In genomic region chr19:35775046-35775297, GRCh38 we compare ENCODE assay signal across 6 cellular contexts. TPM values are rescaled to one million over a fixed set of nuclear protein-coding genes. Genes with fewer than 3 reads are reported as not detected.
DNase-seq lines count a peak whose midpoint lies in the region; ATAC-seq lines count a peak whose summit lies in the region.

No MANE protein-coding gene starts in this region.

- peak overlapping the region in 5 of 8 donors; percentile 35 to 80 (median 72) for H3K27ac Mint-ChIP-seq in CD8-positive, alpha-beta memory T cell
- H3K27ac Mint-ChIP-seq in activated CD8-positive, alpha-beta T cell treated with anti-CD3 and anti-CD28 coated beads, Interleukin-2, amount 10 ng/mL, durations not matched to agents 7 days and 5 days = peak overlapping the region; percentile 14

- H3K27ac ChIP-seq in CD8-positive, alpha-beta memory T cell (ENCODE audit: low read depth, low read length) = no peak overlapping the region

- peaks cover 0 to 6% (median 0%) of the 10 kb centered on the region in 3 donors for H3K36me3 Mint-ChIP-seq in CD8-positive, alpha-beta memory T cell
- H3K36me3 Mint-ChIP-seq in activated CD8-positive, alpha-beta T cell treated with anti-CD3 and anti-CD28 coated beads, Interleukin-2, amount 10 ng/mL, durations not matched to agents 7 days and 5 days (ENCODE audit: low read depth) = peaks cover 17% of the 10 kb centered on the region

- ATAC-seq in activated CD8-positive, alpha-beta T cell treated with anti-CD3 and anti-CD28 coated beads, Interleukin-2, amount 10 ng/mL, durations not matched to agents 7 days and 5 days = no peak

- H3K9me3 Mint-ChIP-seq in CD8-positive, alpha-beta memory T cell = no peaks in the 10 kb centered on the region
- no peaks in the 10 kb centered on the region for H3K9me3 Mint-ChIP-seq in activated CD8-positive, alpha-beta T cell treated with anti-CD3 and anti-CD28 coated beads, Interleukin-2, amount 10 ng/mL, durations not matched to agents 7 days and 5 days (ENCODE audit: insufficient read depth)

- H3K27me3 ChIP-seq in CD8-positive, alpha-beta memory T cell (ENCODE audit: insufficient read depth, low read length, poor library complexity, severe bottlenecking) = no peaks in the 10 kb centered on the region
- H3K27me3 ChIP-seq in mononuclear cell (ENCODE audit: insufficient read depth, low read length) = no peaks in the 10 kb centered on the region

- no peaks in the 10 kb centered on the region for H3K36me3 ChIP-seq in CD8-positive, alpha-beta memory T cell (ENCODE audit: insufficient read depth, low read length)

- POLR2A ChIA-PET in CD8-positive, alpha-beta memory T cell (lab: Charles Lee) = no interaction called here
- POLR2A ChIA-PET in activated CD8-positive, alpha-beta T cell treated with anti-CD3 and anti-CD28 coated beads, Interleukin-2, amount 10 ng/mL, durations not matched to agents 7 days and 5 days (lab: Charles Lee) = no interaction called here

- CTCF ChIA-PET in CD8-positive, alpha-beta memory T cell (lab: Charles Lee) = interaction anchor here (1.2 kb wide), 1 partner anchor 157 kb away, joined by 3 read pairs; no protein-coding TSS in a partner anchor
- CTCF ChIA-PET in activated CD8-positive, alpha-beta T cell treated with anti-CD3 and anti-CD28 coated beads, Interleukin-2, amount 10 ng/mL, durations not matched to agents 7 days and 5 days (lab: Charles Lee) = no interaction called here

- no peaks in the 10 kb centered on the region for H3K9me3 ChIP-seq in CD8-positive, alpha-beta memory T cell (ENCODE audit: low read length)
- no peaks in the 10 kb centered on the region for H3K9me3 ChIP-seq in mononuclear cell (ENCODE audit: low read depth, low read length)

- peak overlapping the region; percentile 65 for H3K4me3 ChIP-seq in CD8-positive, alpha-beta memory T cell (ENCODE audit: low read length)
- H3K4me3 ChIP-seq in mononuclear cell (ENCODE audit: low read length) = peak overlapping the region; percentile 52

- peaks cover 21 to 23% (median 22%) of the 10 kb centered on the region in 3 donors for H3K4me1 Mint-ChIP-seq in CD8-positive, alpha-beta memory T cell
- H3K4me1 Mint-ChIP-seq in activated CD8-positive, alpha-beta T cell treated with anti-CD3 and anti-CD28 coated beads, Interleukin-2, amount 10 ng/mL, durations not matched to agents 7 days and 5 days (ENCODE audit: low read depth) = peaks cover 27% of the 10 kb centered on the region

- H3K4me3 Mint-ChIP-seq in CD8-positive, alpha-beta memory T cell = peak overlapping the region; percentile 75 to 95 (median 83)
- peak overlapping the region; percentile 70 for H3K4me3 Mint-ChIP-seq in activated CD8-positive, alpha-beta T cell treated with anti-CD3 and anti-CD28 coated beads, Interleukin-2, amount 10 ng/mL, durations not matched to agents 7 days and 5 days

- no peaks in the 10 kb centered on the region for H3K27me3 Mint-ChIP-seq in CD8-positive, alpha-beta memory T cell
- H3K27me3 Mint-ChIP-seq in activated CD8-positive, alpha-beta T cell treated with anti-CD3 and anti-CD28 coated beads, Interleukin-2, amount 10 ng/mL, durations not matched to agents 7 days and 5 days (ENCODE audit: low read depth) = no peaks in the 10 kb centered on the region

- H3K4me1 ChIP-seq in CD8-positive, alpha-beta memory T cell (ENCODE audit: insufficient read depth, low read length) = peaks cover 17% of the 10 kb centered on the region
- peaks cover 12% of the 10 kb centered on the region for H3K4me1 ChIP-seq in mononuclear cell (ENCODE audit: insufficient read depth, low read length)

- no peak for DNase-seq in CD8-positive, alpha-beta memory T cell
- DNase-seq in activated CD8-positive, alpha-beta T cell treated with anti-CD3 and anti-CD28 coated beads, Interleukin-2, amount 10 ng/mL, durations not matched to agents 7 days and 5 days = no peak
- DNase-seq in globus pallidus (ENCODE audit: low spot score) (no peak), NCI-H2196 (lab: John Stamatoyannopoulos, UW; ENCODE audit: unreplicated experiment) (no peak)
- no peak for DNase-seq in stimulated activated CD4-positive, alpha-beta T cell treated with anti-CD3 and anti-CD28 coated beads, Interleukin-12 subunit alpha, Interleukin-12 subunit beta, amount 100 ng/mL, for 4 hours

RNA-seq across cellular contexts. Expression of gene ARHGAP33, which starts 0.4 kb away (rescaled TPM):
- 10 to 100 TPM in 1 of 2 experiments, 1 to 10 TPM in 1; 9.2 to 11.9 TPM for total RNA-seq in CD8-positive, alpha-beta memory T cell
- 0.71 TPM for polyA plus RNA-seq in CD8-positive, alpha-beta memory T cell
- 10 to 100 TPM; 66.6 to 71.0 TPM for total RNA-seq in activated CD8-positive, alpha-beta T cell treated with anti-CD3 and anti-CD28 coated beads, Interleukin-2, amount 10 ng/mL, durations not matched to agents 7 days and 5 days
- 4.1 TPM for total RNA-seq in mononuclear cell

RNA-seq across cellular contexts. Expression of gene PROSER3, which starts 17.0 kb away (rescaled TPM):
- 10 to 100 TPM; 35.2 to 40.5 TPM for total RNA-seq in CD8-positive, alpha-beta memory T cell
- polyA plus RNA-seq in CD8-positive, alpha-beta memory T cell = 8.3 TPM
- 10 to 100 TPM; 48.0 to 54.6 TPM for total RNA-seq in activated CD8-positive, alpha-beta T cell treated with anti-CD3 and anti-CD28 coated beads, Interleukin-2, amount 10 ng/mL, durations not matched to agents 7 days and 5 days
- 5.1 TPM for total RNA-seq in mononuclear cell

RNA-seq across cellular contexts. Expression of gene HSPB6, which starts 18.1 kb away (rescaled TPM):
- not detected for total RNA-seq in CD8-positive, alpha-beta memory T cell
- not detected for polyA plus RNA-seq in CD8-positive, alpha-beta memory T cell
- under 1 TPM in 1 of 2 experiments, not detected in 1; 0.65 TPM for total RNA-seq in activated CD8-positive, alpha-beta T cell treated with anti-CD3 and anti-CD28 coated beads, Interleukin-2, amount 10 ng/mL, durations not matched to agents 7 days and 5 days
- total RNA-seq in mononuclear cell = not detected

RNA-seq across cellular contexts. Expression of gene LIN37, which starts 26.6 kb away (rescaled TPM):
- total RNA-seq in CD8-positive, alpha-beta memory T cell = 10 to 100 TPM in 1 of 2 experiments, 1 to 10 TPM in 1; 8.8 to 10.5 TPM
- polyA plus RNA-seq in CD8-positive, alpha-beta memory T cell = 12.7 TPM
- 10 to 100 TPM; 10.5 to 12.4 TPM for total RNA-seq in activated CD8-positive, alpha-beta T cell treated with anti-CD3 and anti-CD28 coated beads, Interleukin-2, amount 10 ng/mL, durations not matched to agents 7 days and 5 days
- total RNA-seq in mononuclear cell = 1.9 TPM

RNA-seq across cellular contexts. Expression of gene PSENEN, which starts 29.5 kb away (rescaled TPM):
- 10 to 100 TPM; 50.8 to 57.8 TPM for total RNA-seq in CD8-positive, alpha-beta memory T cell
- polyA plus RNA-seq in CD8-positive, alpha-beta memory T cell = 101 TPM
- 10 to 100 TPM; 44.1 to 48.2 TPM for total RNA-seq in activated CD8-positive, alpha-beta T cell treated with anti-CD3 and anti-CD28 coated beads, Interleukin-2, amount 10 ng/mL, durations not matched to agents 7 days and 5 days
- total RNA-seq in mononuclear cell = 8.0 TPM

Comparison
In these comparisons a context has a peak if more than half of its experiments do, and no peak if none do; other contexts are left out.
1. RNA of gene ARHGAP33, which starts 0.4 kb away (total RNA-seq): 66.6 to 71.0 TPM in activated CD8-positive, alpha-beta T cell treated with anti-CD3 and anti-CD28 coated beads, Interleukin-2, amount 10 ng/mL, durations not matched to agents 7 days and 5 days; 9.2 to 11.9 TPM in CD8-positive, alpha-beta memory T cell and 4.1 TPM in mononuclear cell (single experiment); every median in the first group is over 4 times any median in the second.